Comparison of ENCODE assay signal across 7 cellular contexts in the genomic region with DNA sequence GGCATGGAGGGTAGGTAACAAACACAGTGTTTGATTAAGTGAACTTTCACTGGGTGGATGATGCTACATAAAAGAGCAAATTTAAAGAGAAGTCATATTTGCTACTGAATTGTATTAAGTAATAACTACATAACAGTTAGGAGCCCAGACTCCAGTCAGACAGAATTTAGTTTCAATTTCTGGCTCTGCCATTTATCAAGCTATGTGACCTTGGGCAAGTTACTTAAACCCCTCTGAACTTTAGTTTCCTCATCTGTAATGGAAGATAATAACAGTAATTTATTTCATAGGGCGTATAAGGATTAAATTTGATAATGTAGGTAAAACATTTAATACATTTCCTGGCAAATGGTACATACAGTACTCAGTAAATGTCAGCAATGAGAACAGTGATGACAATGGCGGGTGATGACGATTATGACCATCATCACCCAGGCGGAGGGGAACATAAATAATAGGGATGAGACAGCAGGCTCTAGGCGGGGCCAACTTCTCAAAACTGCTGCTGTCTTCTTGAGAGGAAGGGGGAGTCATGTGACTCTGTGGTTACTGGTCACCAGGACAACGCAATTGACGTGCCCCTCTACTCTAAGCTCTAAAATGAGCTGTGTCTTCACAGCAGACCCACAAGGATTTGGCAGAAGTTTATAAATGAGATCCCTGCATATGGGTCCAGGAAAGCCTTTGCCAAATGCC. TPM values are rescaled to one million over a fixed set of nuclear protein-coding genes. Genes with fewer than 3 reads are reported as not detected.
A peak's percentile ranks its signal among the peaks of the same experiment; 100 is the strongest.
DNase-seq lines count a peak whose midpoint lies in the region; ATAC-seq and TF ChIP-seq lines count a peak whose summit lies in the region.

No MANE protein-coding gene starts in this region.

- peak; percentile 27 for DNase-seq in SHP77 treated with DMSO at 0.1 percent for 48 hours (lab: John Stamatoyannopoulos, UW)
- peak; percentile 45 for DNase-seq in activated naive CD4-positive, alpha-beta T cell treated with anti-CD3 and anti-CD28 coated beads, Interleukin-2, amount 50 U/mL, for 16 hours
- DNase-seq in hepatocyte (ENCODE audit: low spot score) = peak; percentile 67
- DNase-seq in stimulated activated CD8-positive, alpha-beta memory T cell treated with anti-CD3 and anti-CD28 coated beads, Interleukin-12 subunit alpha, Interleukin-12 subunit beta, amount 100 ng/mL, for 24 hours (ENCODE audit: extremely low read depth) = peak; percentile 16
- no peak for DNase-seq in WERI-Rb-1

- TF ChIP-seq CTCF in hepatocyte (IDR thresholded peaks at IDR 0.05; ENCODE audit: poor library complexity) = no peak
- TF ChIP-seq CTCF in WERI-Rb-1 (IDR thresholded peaks at IDR 0.05; ENCODE audit: low read depth, low read length) = no peak

- peak overlapping the region; percentile 38 for H3K4me2 ChIP-seq in hepatocyte

- peaks cover 87% of the 10 kb centered on the region for H3K79me2 ChIP-seq in hepatocyte

- H3K9me2 ChIP-seq in hepatocyte (replicated peaks; ENCODE audit: insufficient read depth) = no peaks in the 10 kb centered on the region

- H3K4me1 ChIP-seq in hepatocyte (ENCODE audit: insufficient read depth) = peaks cover 30% of the 10 kb centered on the region

- no peaks in the 10 kb centered on the region for H4K20me1 ChIP-seq in hepatocyte (ENCODE audit: insufficient read depth, poor library complexity, severe bottlenecking)

- H3K4me3 ChIP-seq in hepatocyte = no peak overlapping the region
- no peak overlapping the region for H3K4me3 ChIP-seq in WERI-Rb-1 (ENCODE audit: low read depth, low read length)

- H3K9me3 ChIP-seq in hepatocyte (ENCODE audit: low read depth) (no peaks in the 10 kb centered on the region), WERI-Rb-1 (ENCODE audit: severe bottlenecking) (no peaks in the 10 kb centered on the region)

- peak overlapping the region; percentile 63 for H3K27ac ChIP-seq in hepatocyte
- H3K27ac ChIP-seq in WERI-Rb-1 = no peak overlapping the region

- no peak overlapping the region for H2AFZ ChIP-seq in hepatocyte

- H3K27me3 ChIP-seq in hepatocyte = no peaks in the 10 kb centered on the region
- H3K27me3 ChIP-seq in WERI-Rb-1 (ENCODE audit: insufficient read depth, low read depth, severe bottlenecking) = no peaks in the 10 kb centered on the region

- ATAC-seq in GM18520 (IDR thresholded peaks at IDR 0.05; ENCODE audit: unreplicated experiment) (peak; percentile 71), HG02938 (IDR thresholded peaks at IDR 0.05; ENCODE audit: unreplicated experiment) (peak; percentile 78)

- H3K36me3 ChIP-seq in hepatocyte (replicated peaks; ENCODE audit: insufficient read depth, low read depth) (no peaks in the 10 kb centered on the region), WERI-Rb-1 (no peaks in the 10 kb centered on the region)

- WGBS in hepatocyte (ENCODE audit: low lambda C conversion rate, missing lambda C conversion rate) = 50% methylated on average over 7 of the region's 7 CpGs

RNA-seq across cellular contexts. Expression of gene DNMBP, which starts 15.6 kb away (rescaled TPM):
- 16.5 and 18.2 TPM in 2 replicates for total RNA-seq in hepatocyte
- 11.6 and 13.9 TPM in 2 replicates for polyA plus RNA-seq in hepatocyte
